1 cellular context compared by ENCODE assay signal in genomic region chr20:32580970-32581838, GRCh38.
A peak's percentile ranks its signal among the peaks of the same experiment; 100 is the strongest.
TF ChIP-seq lines count a peak whose summit lies in the region.

No MANE protein-coding gene starts in this region.

TF ChIP-seq in K562, 482 proteins besides CTCF, POLR2A, EP300 and RAD21 (continued from another document and continues in another):
- TF ChIP-seq PRDM10 (IDR thresholded peaks at IDR 0.05; ENCODE audit: partially characterized antibody) = peak; percentile 56
- peak; percentile 34; the same call in 1 of the 2 replicates for TF ChIP-seq SOX6 (IDR thresholded peaks at IDR 0.05)
- no peak for TF ChIP-seq TFAM (CRISPR knock-in tag; conservative IDR thresholded peaks at IDR 0.05)
- peak; percentile 86 to 88 for TF ChIP-seq MAZ (CRISPR knock-in tag; conservative IDR thresholded peaks at IDR 0.05 in 1 of 2, IDR thresholded peaks at IDR 0.05 in 1 of 2)
- peak in 1 of 2 experiments; percentile 56; a peak in 2 of 4 replicates for TF ChIP-seq ZNF639 (CRISPR knock-in tag; conservative IDR thresholded peaks at IDR 0.05 in 1 of 2, IDR thresholded peaks at IDR 0.05 in 1 of 2)
- peak; percentile 84 to 86 for TF ChIP-seq KDM1A (IDR thresholded peaks at IDR 0.05)
- TF ChIP-seq TRIM24 (IDR thresholded peaks at IDR 0.05) = peak; percentile 44 to 59
- peak; percentile 49; the same call in 1 of the 2 replicates for TF ChIP-seq SMARCE1 (IDR thresholded peaks at IDR 0.05)
- peak; percentile 58; the same call in 1 of the 2 replicates for TF ChIP-seq POLR2G (IDR thresholded peaks at IDR 0.05; ENCODE audit: low read depth, low read length)
- TF ChIP-seq FOSL1 (tag; conservative IDR thresholded peaks at IDR 0.05) = peak; percentile 19; the same call in 1 of the 2 replicates
- peak; percentile 23 for TF ChIP-seq CHD1 (IDR thresholded peaks at IDR 0.05; ENCODE audit: low read length)
- peak; percentile 73; the same call in 1 of the 2 replicates for TF ChIP-seq GTF2E2 (tag; IDR thresholded peaks at IDR 0.05)
- peak; percentile 43; the same call in 1 of the 2 replicates for TF ChIP-seq SMARCA4 (IDR thresholded peaks at IDR 0.05)
- peak; percentile 39; the same call in 1 of the 2 replicates for TF ChIP-seq SREBF1 (IDR thresholded peaks at IDR 0.05; ENCODE audit: borderline replicate concordance, low read depth, low read length)
- TF ChIP-seq RBFOX2 (IDR thresholded peaks at IDR 0.05; ENCODE audit: low read depth, low read length) = peak; percentile 66
- no peak for TF ChIP-seq NR2C2 (CRISPR knock-in tag; IDR thresholded peaks at IDR 0.05)
- TF ChIP-seq NR2C2 (tag; IDR thresholded peaks at IDR 0.05) = peak; percentile 72
- peak; percentile 41 for TF ChIP-seq KDM5B (IDR thresholded peaks at IDR 0.05; ENCODE audit: insufficient replicate concordance, low read depth, low read length)
- TF ChIP-seq MTA3 (IDR thresholded peaks at IDR 0.05; ENCODE audit: borderline replicate concordance) = 0 out of 2 replicates have a peak, but pooled peaks have one; percentile 41
- peak; percentile 65; the same call in 1 of the 2 replicates for TF ChIP-seq CTBP1 (IDR thresholded peaks at IDR 0.05; ENCODE audit: borderline replicate concordance)
- peak; percentile 81 to 82; a peak in 3 of 4 replicates for TF ChIP-seq UBTF (IDR thresholded peaks at IDR 0.05; ENCODE audit: borderline replicate concordance in 1 of 2, low read depth in 2 of 2, low read length in 2 of 2)
- TF ChIP-seq RBM22 (IDR thresholded peaks at IDR 0.05; ENCODE audit: low read depth, low read length, poor library complexity, severe bottlenecking) = no peak
- no peak for TF ChIP-seq ZNF609 (CRISPR knock-in tag; IDR thresholded peaks at IDR 0.05; ENCODE audit: borderline replicate concordance)
- peak; percentile 51; the same call in 1 of the 2 replicates for TF ChIP-seq ADNP (tag; IDR thresholded peaks at IDR 0.05)
- TF ChIP-seq GABPA (tag; conservative IDR thresholded peaks at IDR 0.05; ENCODE audit: low read depth) = peak; percentile 56
- no peak for TF ChIP-seq HNRNPK (IDR thresholded peaks at IDR 0.05; ENCODE audit: low read depth, low read length, poor library complexity, severe bottlenecking)
- no peak for TF ChIP-seq IRF9 (tag; IDR thresholded peaks at IDR 0.05)
- TF ChIP-seq ATF1 (CRISPR knock-in tag; IDR thresholded peaks at IDR 0.05) = no peak
- TF ChIP-seq ATF1 (tag; IDR thresholded peaks at IDR 0.05) = peak; percentile 17; the same call in 1 of the 2 replicates
- peak; percentile 2; the same call in 1 of the 2 replicates for TF ChIP-seq SP1 (CRISPR knock-in tag; IDR thresholded peaks at IDR 0.05)
- TF ChIP-seq RNF2 (IDR thresholded peaks at IDR 0.05) = peak; percentile 91
- peak; percentile 68 for TF ChIP-seq ARID1B (IDR thresholded peaks at IDR 0.05)
- TF ChIP-seq EZH2 (IDR thresholded peaks at IDR 0.05; ENCODE audit: borderline replicate concordance, low read depth, low read length) = no peak
- TF ChIP-seq SRF (CRISPR knock-in tag; IDR thresholded peaks at IDR 0.05) = peak in 1 of 2 experiments; percentile 87; a peak in 1 of 4 replicates
- TF ChIP-seq ETV1 (tag; conservative IDR thresholded peaks at IDR 0.05; ENCODE audit: low read depth) = peak; percentile 35; the same call in 1 of the 2 replicates
- TF ChIP-seq E2F6 (IDR thresholded peaks at IDR 0.05; ENCODE audit: borderline replicate concordance in 1 of 2, extremely low read depth in 1 of 2, insufficient read depth in 1 of 2, insufficient read length in 1 of 2, low read depth in 1 of 2, low read length in 1 of 2, poor library complexity in 1 of 2, severe bottlenecking in 1 of 2) = peak in 1 of 2 experiments; percentile 17
- peak; percentile 85; the same call in 1 of the 2 replicates for TF ChIP-seq ZBTB1 (CRISPR knock-in tag; IDR thresholded peaks at IDR 0.05; ENCODE audit: borderline replicate concordance, low read depth)
- no peak for TF ChIP-seq ZHX1 (conservative IDR thresholded peaks at IDR 0.05; ENCODE audit: low read length)
- peak; percentile 47; the same call in 1 of the 2 replicates for TF ChIP-seq ZNF740 (CRISPR knock-in tag; IDR thresholded peaks at IDR 0.05)
- TF ChIP-seq ZNF740 (tag; IDR thresholded peaks at IDR 0.05) = no peak
- TF ChIP-seq MXI1 (IDR thresholded peaks at IDR 0.05; ENCODE audit: low read depth, low read length) = 0 out of 2 replicates have a peak, but pooled peaks have one; percentile 8
- TF ChIP-seq NCOR1 (IDR thresholded peaks at IDR 0.05) = peak; percentile 78
- TF ChIP-seq ZNF146 (CRISPR knock-in tag; IDR thresholded peaks at IDR 0.05; ENCODE audit: unreplicated experiment) = no peak
- peak in 1 of 2 experiments; percentile 23; a peak in 1 of 4 replicates for TF ChIP-seq SIN3A (IDR thresholded peaks at IDR 0.05; ENCODE audit: borderline replicate concordance in 2 of 2, control insufficient read depth in 1 of 2, low read depth in 2 of 2, low read length in 2 of 2)
- no peak for TF ChIP-seq BRD4 (IDR thresholded peaks at IDR 0.05)
- TF ChIP-seq PHF8 (IDR thresholded peaks at IDR 0.05; ENCODE audit: borderline replicate concordance, low read length) = peak; percentile 12; the same call in 1 of the 2 replicates
- no peak for TF ChIP-seq MTA1 (IDR thresholded peaks at IDR 0.05; ENCODE audit: borderline replicate concordance)
